Comparison of ENCODE assay signal across 1 cellular context in genomic region chr11:128420277-128420676, GRCh38.
TF ChIP-seq lines count a peak whose summit lies in the region.

No MANE protein-coding gene starts in this region.

TF ChIP-seq in PFSK-1, 5 proteins besides CTCF, POLR2A, EP300 and RAD21 (continued from another document):
- TF ChIP-seq TAF1 (IDR thresholded peaks at IDR 0.05; ENCODE audit: borderline replicate concordance, insufficient read depth, low read length) = no peak
